In the genomic region with DNA sequence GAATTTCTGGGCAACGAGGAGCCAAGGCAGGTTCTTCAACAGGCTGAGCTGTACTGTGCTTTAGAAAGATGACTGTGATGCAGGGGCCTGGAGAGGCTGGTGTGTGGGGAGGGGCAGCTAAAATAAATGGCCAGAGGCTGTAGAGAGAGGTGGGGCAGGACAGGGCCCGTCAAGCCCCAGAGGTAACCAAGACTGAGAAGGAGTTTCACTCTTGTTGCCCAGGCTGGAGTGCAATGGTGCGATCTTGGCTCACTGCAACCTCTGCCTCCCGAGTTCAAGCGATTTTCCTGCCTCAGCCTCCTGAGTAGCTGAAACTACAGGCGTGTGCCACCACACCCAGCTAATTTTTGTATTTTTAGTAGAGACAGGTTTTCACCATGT, we compare ENCODE assay signal across 1 cellular context.
A peak's percentile ranks its signal among the peaks of the same experiment; 100 is the strongest.
TF ChIP-seq lines count a peak whose summit lies in the region.

No MANE protein-coding gene starts in this region.

TF ChIP-seq in HepG2, 621 proteins besides CTCF, POLR2A, EP300 and RAD21 (continued from another document):
- TF ChIP-seq, protein P1, sequence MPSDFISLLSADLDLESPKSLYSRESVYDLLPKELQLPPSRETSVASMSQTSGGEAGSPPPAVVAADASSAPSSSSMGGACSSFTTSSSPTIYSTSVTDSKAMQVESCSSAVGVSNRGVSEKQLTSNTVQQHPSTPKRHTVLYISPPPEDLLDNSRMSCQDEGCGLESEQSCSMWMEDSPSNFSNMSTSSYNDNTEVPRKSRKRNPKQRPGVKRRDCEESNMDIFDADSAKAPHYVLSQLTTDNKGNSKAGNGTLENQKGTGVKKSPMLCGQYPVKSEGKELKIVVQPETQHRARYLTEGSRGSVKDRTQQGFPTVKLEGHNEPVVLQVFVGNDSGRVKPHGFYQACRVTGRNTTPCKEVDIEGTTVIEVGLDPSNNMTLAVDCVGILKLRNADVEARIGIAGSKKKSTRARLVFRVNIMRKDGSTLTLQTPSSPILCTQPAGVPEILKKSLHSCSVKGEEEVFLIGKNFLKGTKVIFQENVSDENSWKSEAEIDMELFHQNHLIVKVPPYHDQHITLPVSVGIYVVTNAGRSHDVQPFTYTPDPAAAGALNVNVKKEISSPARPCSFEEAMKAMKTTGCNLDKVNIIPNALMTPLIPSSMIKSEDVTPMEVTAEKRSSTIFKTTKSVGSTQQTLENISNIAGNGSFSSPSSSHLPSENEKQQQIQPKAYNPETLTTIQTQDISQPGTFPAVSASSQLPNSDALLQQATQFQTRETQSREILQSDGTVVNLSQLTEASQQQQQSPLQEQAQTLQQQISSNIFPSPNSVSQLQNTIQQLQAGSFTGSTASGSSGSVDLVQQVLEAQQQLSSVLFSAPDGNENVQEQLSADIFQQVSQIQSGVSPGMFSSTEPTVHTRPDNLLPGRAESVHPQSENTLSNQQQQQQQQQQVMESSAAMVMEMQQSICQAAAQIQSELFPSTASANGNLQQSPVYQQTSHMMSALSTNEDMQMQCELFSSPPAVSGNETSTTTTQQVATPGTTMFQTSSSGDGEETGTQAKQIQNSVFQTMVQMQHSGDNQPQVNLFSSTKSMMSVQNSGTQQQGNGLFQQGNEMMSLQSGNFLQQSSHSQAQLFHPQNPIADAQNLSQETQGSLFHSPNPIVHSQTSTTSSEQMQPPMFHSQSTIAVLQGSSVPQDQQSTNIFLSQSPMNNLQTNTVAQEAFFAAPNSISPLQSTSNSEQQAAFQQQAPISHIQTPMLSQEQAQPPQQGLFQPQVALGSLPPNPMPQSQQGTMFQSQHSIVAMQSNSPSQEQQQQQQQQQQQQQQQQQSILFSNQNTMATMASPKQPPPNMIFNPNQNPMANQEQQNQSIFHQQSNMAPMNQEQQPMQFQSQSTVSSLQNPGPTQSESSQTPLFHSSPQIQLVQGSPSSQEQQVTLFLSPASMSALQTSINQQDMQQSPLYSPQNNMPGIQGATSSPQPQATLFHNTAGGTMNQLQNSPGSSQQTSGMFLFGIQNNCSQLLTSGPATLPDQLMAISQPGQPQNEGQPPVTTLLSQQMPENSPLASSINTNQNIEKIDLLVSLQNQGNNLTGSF (CRISPR knock-in tag; IDR thresholded peaks at IDR 0.05): 0 out of 2 replicates have a peak, but pooled peaks have one; percentile 27
- TF ChIP-seq NFKB2 (CRISPR knock-in tag; IDR thresholded peaks at IDR 0.05; ENCODE audit: borderline replicate concordance): peak; percentile 17; the same call in 1 of the 2 replicates
- 0 out of 2 replicates have a peak, but pooled peaks have one; percentile 3 for TF ChIP-seq ZFX (CRISPR knock-in tag; IDR thresholded peaks at IDR 0.05; ENCODE audit: low read depth)
- TF ChIP-seq, protein P2, sequence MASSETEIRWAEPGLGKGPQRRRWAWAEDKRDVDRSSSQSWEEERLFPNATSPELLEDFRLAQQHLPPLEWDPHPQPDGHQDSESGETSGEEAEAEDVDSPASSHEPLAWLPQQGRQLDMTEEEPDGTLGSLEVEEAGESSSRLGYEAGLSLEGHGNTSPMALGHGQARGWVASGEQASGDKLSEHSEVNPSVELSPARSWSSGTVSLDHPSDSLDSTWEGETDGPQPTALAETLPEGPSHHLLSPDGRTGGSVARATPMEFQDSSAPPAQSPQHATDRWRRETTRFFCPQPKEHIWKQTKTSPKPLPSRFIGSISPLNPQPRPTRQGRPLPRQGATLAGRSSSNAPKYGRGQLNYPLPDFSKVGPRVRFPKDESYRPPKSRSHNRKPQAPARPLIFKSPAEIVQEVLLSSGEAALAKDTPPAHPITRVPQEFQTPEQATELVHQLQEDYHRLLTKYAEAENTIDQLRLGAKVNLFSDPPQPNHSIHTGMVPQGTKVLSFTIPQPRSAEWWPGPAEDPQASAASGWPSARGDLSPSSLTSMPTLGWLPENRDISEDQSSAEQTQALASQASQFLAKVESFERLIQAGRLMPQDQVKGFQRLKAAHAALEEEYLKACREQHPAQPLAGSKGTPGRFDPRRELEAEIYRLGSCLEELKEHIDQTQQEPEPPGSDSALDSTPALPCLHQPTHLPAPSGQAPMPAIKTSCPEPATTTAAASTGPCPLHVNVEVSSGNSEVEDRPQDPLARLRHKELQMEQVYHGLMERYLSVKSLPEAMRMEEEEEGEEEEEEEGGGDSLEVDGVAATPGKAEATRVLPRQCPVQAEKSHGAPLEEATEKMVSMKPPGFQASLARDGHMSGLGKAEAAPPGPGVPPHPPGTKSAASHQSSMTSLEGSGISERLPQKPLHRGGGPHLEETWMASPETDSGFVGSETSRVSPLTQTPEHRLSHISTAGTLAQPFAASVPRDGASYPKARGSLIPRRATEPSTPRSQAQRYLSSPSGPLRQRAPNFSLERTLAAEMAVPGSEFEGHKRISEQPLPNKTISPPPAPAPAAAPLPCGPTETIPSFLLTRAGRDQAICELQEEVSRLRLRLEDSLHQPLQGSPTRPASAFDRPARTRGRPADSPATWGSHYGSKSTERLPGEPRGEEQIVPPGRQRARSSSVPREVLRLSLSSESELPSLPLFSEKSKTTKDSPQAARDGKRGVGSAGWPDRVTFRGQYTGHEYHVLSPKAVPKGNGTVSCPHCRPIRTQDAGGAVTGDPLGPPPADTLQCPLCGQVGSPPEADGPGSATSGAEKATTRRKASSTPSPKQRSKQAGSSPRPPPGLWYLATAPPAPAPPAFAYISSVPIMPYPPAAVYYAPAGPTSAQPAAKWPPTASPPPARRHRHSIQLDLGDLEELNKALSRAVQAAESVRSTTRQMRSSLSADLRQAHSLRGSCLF (CRISPR knock-in tag; IDR thresholded peaks at IDR 0.05; ENCODE audit: borderline replicate concordance): peak; percentile 14; the same call in 1 of the 2 replicates
- 0 out of 2 replicates have a peak, but pooled peaks have one; percentile 22 for TF ChIP-seq ZNF737 (CRISPR knock-in tag; IDR thresholded peaks at IDR 0.05; ENCODE audit: borderline replicate concordance)
